Comparison of ENCODE assay signal across 26 cellular contexts in genomic region chr1:238648296-238648695, GRCh38.
DNase-seq lines count a peak whose midpoint lies in the region; ATAC-seq, FAIRE-seq and TF ChIP-seq lines count a peak whose summit lies in the region.
"Had no signal": no experiment of that assay in that cellular context is flagged by ENCODE, and none has a peak within 500 bp of the region (broad histone marks: within the 10 kb centered on the region; RNA-seq: fewer than 3 reads in every experiment).

No MANE protein-coding gene starts in this region.

- no peak overlapping the region for H3K4me3 Mint-ChIP-seq in astrocyte (ENCODE audit: unreplicated experiment)
- H3K4me3 Mint-ChIP-seq: activated CD4-positive, alpha-beta T cell treated with anti-CD3 and anti-CD28 coated beads for 36 hours; stimulated activated naive CD8-positive, alpha-beta T cell treated with anti-CD3 and anti-CD28 coated beads, Interleukin-15, amount 100 ng/mL, for 72 hours; T-helper 1 cell treated with Interleukin-12 subunit alpha and Interleukin-12 subunit beta and Interleukin-4 antibody, amounts not matched to agents 30 μg/mL and 1 μg/mL, for 36 hours; type B pancreatic cell had no signal

- peak overlapping the region; percentile 67 for H3K4me2 ChIP-seq in astrocyte (ENCODE audit: low read length)
- no peak overlapping the region for H3K4me2 ChIP-seq in mesenchymal stem cell (ENCODE audit: low read length, poor library complexity, severe bottlenecking)

- FAIRE-seq in astrocyte (lab: Jason Lieb, UNC), result peak; percentile 50
- FAIRE-seq: islet of Langerhans had no signal

- peaks cover 35% of the 10 kb centered on the region for H3K4me1 Mint-ChIP-seq in astrocyte (ENCODE audit: low read depth, unreplicated experiment)
- H3K4me1 Mint-ChIP-seq: activated CD4-positive, alpha-beta T cell treated with anti-CD3 and anti-CD28 coated beads for 36 hours; stimulated activated naive CD8-positive, alpha-beta T cell treated with anti-CD3 and anti-CD28 coated beads, Interleukin-15, amount 100 ng/mL, for 72 hours had no signal

- H4K20me1 ChIP-seq in astrocyte (ENCODE audit: insufficient read depth, low read length), result no peaks in the 10 kb centered on the region

- H3K79me2 ChIP-seq in ACC112 (ENCODE audit: control insufficient read depth, insufficient read depth, low read length, unreplicated experiment) (no peaks in the 10 kb centered on the region), astrocyte (ENCODE audit: insufficient read depth, low read length) (no peaks in the 10 kb centered on the region)

- H2BK12ac ChIP-seq in mesenchymal stem cell (ENCODE audit: low read length in 2 of 2), result no peak overlapping the region

- DNase-seq in astrocyte (ENCODE audit: low read depth) (no peak), mesenchymal stem cell (no peak)
- no peak for DNase-seq in activated CD8-positive, alpha-beta memory T cell treated with anti-CD3 and anti-CD28 coated beads for 24 hours
- DNase-seq: activated CD4-positive, alpha-beta T cell treated with anti-CD3 and anti-CD28 coated beads for 36 hours; activated naive CD4-positive, alpha-beta T cell treated with Interleukin-2 at 50 U/mL for 16 hours; activated T-cell treated with anti-CD3 and anti-CD28 coated beads, Interleukin-2, amount 50 U/mL, for 48 hours; BE2C; central memory CD4-positive, alpha-beta T cell; DMS79 treated with DMSO at 0.1 percent for 48 hours; dorsolateral prefrontal cortex; NCI-H1092 treated with DMSO at 0.1 percent for 48 hours; NCI-H2081 treated with DMSO at 0.1 percent for 48 hours; occipital lobe; SIG-M5; spleen; stimulated activated CD4-positive, alpha-beta T cell treated with anti-CD3 and anti-CD28 coated beads, Interleukin-4, amount 100 ng/mL, for 4 hours; stimulated activated naive CD8-positive, alpha-beta T cell treated with anti-CD3 and anti-CD28 coated beads, Interleukin-15, amount 100 ng/mL, for 72 hours had no signal

- H3K23ac ChIP-seq in mesenchymal stem cell (ENCODE audit: low read length in 2 of 2), result no peak overlapping the region

- H4K8ac ChIP-seq in mesenchymal stem cell (ENCODE audit: low read length), result no peak overlapping the region

- peak overlapping the region; percentile 66 for H3K9ac ChIP-seq in HUES6 (ENCODE audit: low read length)
- H3K9ac ChIP-seq in astrocyte (ENCODE audit: low read length), result peak overlapping the region; percentile 67
- peak overlapping the region; percentile 1 for H3K9ac ChIP-seq in mesenchymal stem cell (ENCODE audit: low read length)

- H2AK5ac ChIP-seq in mesenchymal stem cell (ENCODE audit: low read length, severe bottlenecking), result no peak overlapping the region

- H2BK120ac ChIP-seq in mesenchymal stem cell (ENCODE audit: low read depth, low read length), result no peak overlapping the region

- H3K36me3 ChIP-seq in ACC112 (ENCODE audit: insufficient read depth, low read length) (peaks cover 14% of the 10 kb centered on the region), HUES6 (ENCODE audit: control insufficient read depth, insufficient read depth, low read length) (no peaks in the 10 kb centered on the region), astrocyte (ENCODE audit: insufficient read depth, low read length) (no peaks in the 10 kb centered on the region), mesenchymal stem cell (ENCODE audit: control insufficient read depth in 1 of 2, insufficient read depth in 2 of 2, low read depth in 1 of 2, low read length in 2 of 2) (no peaks in the 10 kb centered on the region)
- H3K36me3 ChIP-seq: BE2C, spleen had no signal

- H3K9me3 ChIP-seq in HUES6 (ENCODE audit: control insufficient read depth, insufficient read depth, low read depth, low read length) (no peaks in the 10 kb centered on the region), astrocyte (ENCODE audit: insufficient read depth, low read depth, low read length) (no peaks in the 10 kb centered on the region), mesenchymal stem cell (ENCODE audit: control insufficient read depth, low read length) (no peaks in the 10 kb centered on the region)
- H3K9me3 ChIP-seq: BE2C, spleen had no signal

- peaks cover 26% of the 10 kb centered on the region for H3K4me1 ChIP-seq in ACC112 (ENCODE audit: control insufficient read depth, insufficient read depth, low read length, unreplicated experiment)
- peaks cover 24% of the 10 kb centered on the region for H3K4me1 ChIP-seq in HUES6 (ENCODE audit: control insufficient read depth, insufficient read depth, low read length)
- H3K4me1 ChIP-seq in astrocyte (ENCODE audit: insufficient read depth, low read length), result peaks cover 27% of the 10 kb centered on the region
- H3K4me1 ChIP-seq in mesenchymal stem cell (ENCODE audit: control insufficient read depth, insufficient read depth, low read depth, low read length), result no peaks in the 10 kb centered on the region
- H3K4me1 ChIP-seq: spleen had no signal

- peak overlapping the region; percentile 98 for H3K27ac Mint-ChIP-seq in astrocyte (ENCODE audit: unreplicated experiment)
- H3K27ac Mint-ChIP-seq: activated CD4-positive, alpha-beta T cell treated with anti-CD3 and anti-CD28 coated beads for 36 hours; stimulated activated naive CD8-positive, alpha-beta T cell treated with anti-CD3 and anti-CD28 coated beads, Interleukin-15, amount 100 ng/mL, for 72 hours; T-helper 1 cell treated with Interleukin-12 subunit alpha and Interleukin-12 subunit beta and Interleukin-4 antibody, amounts not matched to agents 30 μg/mL and 1 μg/mL, for 36 hours had no signal

- no peak for TF ChIP-seq CTCF in astrocyte (IDR thresholded peaks at IDR 0.05; ENCODE audit: insufficient read depth, low read depth, low read length)

- no peak overlapping the region for H3K4ac ChIP-seq in mesenchymal stem cell (ENCODE audit: low read depth in 1 of 2, low read length in 2 of 2)

- H3K14ac ChIP-seq in mesenchymal stem cell (ENCODE audit: low read length in 2 of 2), result no peak overlapping the region

- no peaks in the 10 kb centered on the region for H3K9me3 Mint-ChIP-seq in astrocyte (ENCODE audit: unreplicated experiment)
- H3K9me3 Mint-ChIP-seq: stimulated activated naive CD8-positive, alpha-beta T cell treated with anti-CD3 and anti-CD28 coated beads, Interleukin-15, amount 100 ng/mL, for 72 hours; T-helper 1 cell treated with Interleukin-12 subunit alpha and Interleukin-12 subunit beta and Interleukin-4 antibody, amounts not matched to agents 30 μg/mL and 1 μg/mL, for 36 hours; type B pancreatic cell had no signal

- WGBS in mesenchymal stem cell, result no CpG with 5 or more reads among the region's 1 CpG

- H4K91ac ChIP-seq in mesenchymal stem cell (ENCODE audit: low read length), result no peak overlapping the region

- H3K4me3 ChIP-seq in ACC112 (ENCODE audit: low read depth, low read length) (no peak overlapping the region; the same call in 1 of the 2 replicates), HUES6 (ENCODE audit: low read depth, low read length) (no peak overlapping the region), astrocyte (ENCODE audit: insufficient read depth, low read depth, low read length) (no peak overlapping the region), mesenchymal stem cell (ENCODE audit: insufficient read depth in 1 of 2, low read depth in 1 of 2, low read length in 2 of 2) (no peak overlapping the region)
- H3K4me3 ChIP-seq: dorsolateral prefrontal cortex, lung, spleen had no signal

- H2AFZ ChIP-seq in ACC112 (ENCODE audit: low read length, unreplicated experiment) (peak overlapping the region; percentile 22), astrocyte (ENCODE audit: low read depth, low read length) (no peak overlapping the region), mesenchymal stem cell (ENCODE audit: low read depth, low read length) (no peak overlapping the region)

- no peaks in the 10 kb centered on the region for H3K27me3 ChIP-seq in ACC112 (ENCODE audit: insufficient read depth, low read length)
- no peaks in the 10 kb centered on the region for H3K27me3 ChIP-seq in HUES6 (ENCODE audit: control insufficient read depth, insufficient read depth, low read length)
- H3K27me3 ChIP-seq in astrocyte (ENCODE audit: insufficient read depth, low read length), result no peaks in the 10 kb centered on the region
- H3K27me3 ChIP-seq in mesenchymal stem cell (ENCODE audit: control insufficient read depth in 1 of 2, insufficient read depth in 1 of 2, low read length in 2 of 2), result no peaks in the 10 kb centered on the region
- H3K27me3 ChIP-seq: BE2C, dorsolateral prefrontal cortex, spleen had no signal

- H2BK5ac ChIP-seq in mesenchymal stem cell (ENCODE audit: low read depth, low read length, poor library complexity, severe bottlenecking), result no peak overlapping the region

- no peaks in the 10 kb centered on the region for H3K27me3 Mint-ChIP-seq in astrocyte (ENCODE audit: low read depth, unreplicated experiment)
- H3K27me3 Mint-ChIP-seq: activated CD4-positive, alpha-beta T cell treated with anti-CD3 and anti-CD28 coated beads for 36 hours; stimulated activated naive CD8-positive, alpha-beta T cell treated with anti-CD3 and anti-CD28 coated beads, Interleukin-15, amount 100 ng/mL, for 72 hours; type B pancreatic cell had no signal

- no peak overlapping the region for H3K18ac ChIP-seq in mesenchymal stem cell (ENCODE audit: low read depth in 1 of 2, low read length in 2 of 2)

- ATAC-seq in GM18498 (IDR thresholded peaks at IDR 0.05; ENCODE audit: unreplicated experiment) (no peak), HG03097 (IDR thresholded peaks at IDR 0.05; ENCODE audit: low FRiP score, unreplicated experiment) (no peak), HG03342 (IDR thresholded peaks at IDR 0.05; ENCODE audit: unreplicated experiment) (no peak)
- ATAC-seq: activated CD4-positive, alpha-beta T cell treated with anti-CD3 and anti-CD28 coated beads for 36 hours; stimulated activated naive CD8-positive, alpha-beta T cell treated with anti-CD3 and anti-CD28 coated beads, Interleukin-15, amount 100 ng/mL, for 72 hours had no signal

- no peak overlapping the region for H2BK15ac ChIP-seq in mesenchymal stem cell (ENCODE audit: low read depth, poor library complexity, severe bottlenecking)

- H3K27ac ChIP-seq in ACC112 (ENCODE audit: low read depth, low read length), result peak overlapping the region; percentile 87
- peak overlapping the region; percentile 98 for H3K27ac ChIP-seq in HUES6 (ENCODE audit: low read depth, low read length)
- H3K27ac ChIP-seq in astrocyte (ENCODE audit: low read depth, low read length), result peak overlapping the region; percentile 94
- H3K27ac ChIP-seq in mesenchymal stem cell (ENCODE audit: low read length, poor library complexity, severe bottlenecking), result peak overlapping the region; percentile 69
- H3K27ac ChIP-seq: dorsolateral prefrontal cortex, spleen had no signal

- no peaks in the 10 kb centered on the region for H3K79me1 ChIP-seq in mesenchymal stem cell (replicated peaks; ENCODE audit: low read length, poor library complexity, severe bottlenecking)

- no peaks in the 10 kb centered on the region for H3K36me3 Mint-ChIP-seq in astrocyte (ENCODE audit: low read depth, unreplicated experiment)
- H3K36me3 Mint-ChIP-seq: type B pancreatic cell had no signal

Comparison
In these comparisons a context has a peak if more than half of its experiments do, and no peak if none do; other contexts are left out.
1. H3K9ac ChIP-seq: peak in every context shown above with its lines; median percentile 67 in astrocyte; 66 in HUES6; 1 in mesenchymal stem cell.